In genomic region chr9:128002959-128003358, GRCh38 we compare ENCODE assay signal across 26 cellular contexts. TPM values are rescaled to one million over a fixed set of nuclear protein-coding genes. Genes with fewer than 3 reads are reported as not detected.
A peak's percentile ranks its signal among the peaks of the same experiment; 100 is the strongest.
DNase-seq lines count a peak whose midpoint lies in the region; ATAC-seq and TF ChIP-seq lines count a peak whose summit lies in the region.
"Had no signal": no experiment of that assay in that cellular context is flagged by ENCODE, and none has a peak within 500 bp of the region (broad histone marks: within the 10 kb centered on the region; RNA-seq: fewer than 3 reads in every experiment).

No MANE protein-coding gene starts in this region.

- no peak for ATAC-seq in CD4-positive, alpha-beta T cell (ENCODE audit: poor library complexity)
- ATAC-seq in heart left ventricle: peak; percentile 93 to 98 (median 94)
- no peak for ATAC-seq in naive thymus-derived CD4-positive, alpha-beta T cell

- no peak for TF ChIP-seq CTCF in CD4-positive, alpha-beta T cell (IDR thresholded peaks at IDR 0.05)
- no peak for TF ChIP-seq CTCF in heart left ventricle (IDR thresholded peaks at IDR 0.05)

- peaks cover 2% of the 10 kb centered on the region for H3K36me3 Mint-ChIP-seq in CD4-positive, alpha-beta T cell (ENCODE audit: low read depth)
- H3K36me3 Mint-ChIP-seq in IgD-negative memory B cell: peaks cover 5% of the 10 kb centered on the region
- H3K36me3 Mint-ChIP-seq in naive thymus-derived CD4-positive, alpha-beta T cell: peaks cover 0 to 3% (median 2%) of the 10 kb centered on the region in 5 donors
- H3K36me3 Mint-ChIP-seq in activated CD4-positive, alpha-beta memory T cell treated with anti-CD3 and anti-CD28 coated beads for 36 hours: peaks cover 2% of the 10 kb centered on the region

- no peak overlapping the region for H3K4me3 Mint-ChIP-seq in CD4-positive, alpha-beta T cell
- peak overlapping the region in 1 of 4 donors; percentile 14 for H3K4me3 Mint-ChIP-seq in IgD-negative memory B cell
- H3K4me3 Mint-ChIP-seq in naive thymus-derived CD4-positive, alpha-beta T cell: peak overlapping the region in 2 of 10 donors; percentile 9 to 53
- no peak overlapping the region for H3K4me3 Mint-ChIP-seq in activated CD4-positive, alpha-beta memory T cell treated with anti-CD3 and anti-CD28 coated beads for 36 hours
- H3K4me3 Mint-ChIP-seq: H9; immature natural killer cell; naive B cell; T-helper 1 cell treated with Interleukin-12 subunit alpha and Interleukin-12 subunit beta and Interleukin-4 antibody, amounts not matched to agents 30 μg/mL and 1 μg/mL, for 36 hours had no signal

- intact Hi-C loops in CD4-positive, alpha-beta T cell (cut with DNase I, micrococcal nuclease): no loop called here
- intact Hi-C loops in heart left ventricle (cut with DNase I): no loop called here
- intact Hi-C loops in naive thymus-derived CD4-positive, alpha-beta T cell (cut with micrococcal nuclease): no loop called here
- intact Hi-C loops in activated CD4-positive, alpha-beta memory T cell treated with anti-CD3 and anti-CD28 coated beads for 36 hours (cut with micrococcal nuclease): no loop called here

- no peaks in the 10 kb centered on the region for H3K27me3 ChIP-seq in CD4-positive, alpha-beta T cell (ENCODE audit: control insufficient read depth, insufficient read depth, low read length)
- H3K27me3 ChIP-seq in heart left ventricle: no peaks in the 10 kb centered on the region
- no peaks in the 10 kb centered on the region for H3K27me3 ChIP-seq in naive thymus-derived CD4-positive, alpha-beta T cell (ENCODE audit: control insufficient read depth in 2 of 2, insufficient read depth in 2 of 2, low read length in 2 of 2)
- H3K27me3 ChIP-seq: BLaER1, SJSA1, transverse colon had no signal

- H3K27me3 Mint-ChIP-seq in CD4-positive, alpha-beta T cell: no peaks in the 10 kb centered on the region
- H3K27me3 Mint-ChIP-seq in IgD-negative memory B cell: peaks cover 3% of the 10 kb centered on the region
- peaks cover 0 to 8% (median 0%) of the 10 kb centered on the region in 5 donors for H3K27me3 Mint-ChIP-seq in naive thymus-derived CD4-positive, alpha-beta T cell
- no peaks in the 10 kb centered on the region for H3K27me3 Mint-ChIP-seq in activated CD4-positive, alpha-beta memory T cell treated with anti-CD3 and anti-CD28 coated beads for 36 hours
- H3K27me3 Mint-ChIP-seq: naive B cell had no signal

- no peaks in the 10 kb centered on the region for H3K9me3 ChIP-seq in CD4-positive, alpha-beta T cell (ENCODE audit: control insufficient read depth, low read length)
- H3K9me3 ChIP-seq in heart left ventricle: peaks cover 0 to 6% (median 0%) of the 10 kb centered on the region in 12 donors
- H3K9me3 ChIP-seq in naive thymus-derived CD4-positive, alpha-beta T cell (ENCODE audit: control insufficient read depth in 2 of 3, low read length in 3 of 3): no peaks in the 10 kb centered on the region
- H3K9me3 ChIP-seq: BLaER1, prostate gland, SJSA1, transverse colon had no signal

- H3K27ac ChIP-seq in CD4-positive, alpha-beta T cell (ENCODE audit: low read depth, low read length): no peak overlapping the region
- H3K27ac ChIP-seq in heart left ventricle: peak overlapping the region in 8 of 12 donors; percentile 16 to 78 (median 72)
- no peak overlapping the region for H3K27ac ChIP-seq in naive thymus-derived CD4-positive, alpha-beta T cell (ENCODE audit: low read depth, low read length)
- H3K27ac ChIP-seq: BLaER1, prostate gland, transverse colon had no signal

- POLR2A ChIA-PET in CD4-positive, alpha-beta T cell (lab: Charles Lee): interaction anchor here (1.8 kb wide), 1 partner anchor 24 kb away, joined by 5 read pairs; no protein-coding TSS in a partner anchor
- POLR2A ChIA-PET in naive thymus-derived CD4-positive, alpha-beta T cell (lab: Charles Lee): interaction anchor here (14.0 to 54.4 kb wide), 2 partner anchors 22 to 36 kb away, joined by 508 to 1719 read pairs; partner anchors contain the start of genes DPM2 and EEIG1
- POLR2A ChIA-PET in activated CD4-positive, alpha-beta memory T cell treated with anti-CD3 and anti-CD28 coated beads for 36 hours (lab: Charles Lee): interaction anchor here (1.5 kb wide), 1 partner anchor 25 kb away, joined by 3 read pairs; no protein-coding TSS in a partner anchor

- no peak for TF ChIP-seq POLR2A in heart left ventricle (IDR thresholded peaks at IDR 0.05)

- WGBS in heart left ventricle, 4 donors: 62 to 81% (median 69%) methylated on average over 5 of the region's 5 CpGs

- CTCF ChIA-PET in CD4-positive, alpha-beta T cell (lab: Charles Lee): no interaction called here
- CTCF ChIA-PET in naive thymus-derived CD4-positive, alpha-beta T cell (lab: Charles Lee): interaction anchor here (0.7 to 2.0 kb wide), 4 partner anchors 19 to 42 kb away, joined by 3 to 8 read pairs (median 4); no protein-coding TSS in a partner anchor
- CTCF ChIA-PET in activated CD4-positive, alpha-beta memory T cell treated with anti-CD3 and anti-CD28 coated beads for 36 hours (lab: Charles Lee): interaction anchor here (0.6 kb wide), 1 partner anchor 24 kb away, joined by 3 read pairs; no protein-coding TSS in a partner anchor

- no peak for DNase-seq in CD4-positive, alpha-beta T cell
- peak in 4 of 5 donors; percentile 70 to 83 (median 78) for DNase-seq in heart left ventricle
- no peak for DNase-seq in naive thymus-derived CD4-positive, alpha-beta T cell
- DNase-seq in superior temporal gyrus (ENCODE audit: extremely low spot score): no peak
- no peak for DNase-seq in activated CD4-positive, alpha-beta memory T cell treated with anti-CD3 and anti-CD28 coated beads for 36 hours
- no peak for DNase-seq in RPMI8226
- DNase-seq in T1000 (lab: John Stamatoyannopoulos, UW): no peak
- DNase-seq: activated CD4-positive, alpha-beta T cell treated with anti-CD3 and anti-CD28 coated beads, Interleukin-2, amount 50 U/mL, for 48 hours; activated CD8-positive, alpha-beta memory T cell treated with anti-CD3 and anti-CD28 coated beads, Interleukin-2, amount 50 U/mL, for 4 hours; activated naive CD4-positive, alpha-beta T cell treated with Interleukin-2 at 50 U/mL for 16 hours; GDM1; H9; immature natural killer cell; midbrain; naive B cell; NCI-H146; NCI-H2107; NCI-H748 treated with DMSO at 0.1 percent for 48 hours; occipital lobe; stimulated activated CD4-positive, alpha-beta T cell treated with anti-CD3 and anti-CD28 coated beads, Interleukin-4, amount 100 ng/mL, for 24 hours; transverse colon had no signal

- H3K4me1 ChIP-seq in heart left ventricle: peaks cover 0 to 35% (median 11%) of the 10 kb centered on the region in 12 donors
- H3K4me1 ChIP-seq in naive thymus-derived CD4-positive, alpha-beta T cell (ENCODE audit: control insufficient read depth in 2 of 2, insufficient read depth in 2 of 2, low read length in 2 of 2): peaks cover 32 to 49% of the 10 kb centered on the region in 2 donors
- H3K4me1 ChIP-seq: prostate gland had no signal

- no peak overlapping the region for H3K4me3 ChIP-seq in heart left ventricle
- H3K4me3 ChIP-seq in naive thymus-derived CD4-positive, alpha-beta T cell (ENCODE audit: low read length): no peak overlapping the region
- H3K4me3 ChIP-seq: BLaER1, prostate gland, SJSA1, transverse colon had no signal

- no peaks in the 10 kb centered on the region for H3K36me3 ChIP-seq in heart left ventricle
- H3K36me3 ChIP-seq in naive thymus-derived CD4-positive, alpha-beta T cell (ENCODE audit: control insufficient read depth in 2 of 3, insufficient read depth in 3 of 3, low read length in 3 of 3): no peaks in the 10 kb centered on the region
- H3K36me3 ChIP-seq: BLaER1, prostate gland, SJSA1, transverse colon had no signal

- peak overlapping the region; percentile 96 for H3K27ac Mint-ChIP-seq in CD4-positive, alpha-beta T cell
- H3K27ac Mint-ChIP-seq in IgD-negative memory B cell: peak overlapping the region in 2 of 3 donors; percentile 57 to 59
- H3K27ac Mint-ChIP-seq in naive thymus-derived CD4-positive, alpha-beta T cell: peak overlapping the region in 6 of 9 donors; percentile 8 to 96 (median 86)
- H3K27ac Mint-ChIP-seq in activated CD4-positive, alpha-beta memory T cell treated with anti-CD3 and anti-CD28 coated beads for 36 hours: no peak overlapping the region
- H3K27ac Mint-ChIP-seq: H9; immature natural killer cell; T-helper 1 cell treated with Interleukin-12 subunit alpha and Interleukin-12 subunit beta and Interleukin-4 antibody, amounts not matched to agents 30 μg/mL and 1 μg/mL, for 36 hours had no signal

- H3K9me3 Mint-ChIP-seq in CD4-positive, alpha-beta T cell: peaks cover 2% of the 10 kb centered on the region
- H3K9me3 Mint-ChIP-seq in IgD-negative memory B cell: peaks cover 2 to 3% (median 3%) of the 10 kb centered on the region in 3 donors
- peaks cover 0 to 3% (median 2%) of the 10 kb centered on the region in 11 donors for H3K9me3 Mint-ChIP-seq in naive thymus-derived CD4-positive, alpha-beta T cell
- peaks cover 2% of the 10 kb centered on the region for H3K9me3 Mint-ChIP-seq in activated CD4-positive, alpha-beta memory T cell treated with anti-CD3 and anti-CD28 coated beads for 36 hours

- peaks cover 58% of the 10 kb centered on the region for H3K4me1 Mint-ChIP-seq in CD4-positive, alpha-beta T cell (ENCODE audit: low read depth)
- H3K4me1 Mint-ChIP-seq in IgD-negative memory B cell: peaks cover 14 to 34% (median 29%) of the 10 kb centered on the region in 3 donors
- H3K4me1 Mint-ChIP-seq in naive thymus-derived CD4-positive, alpha-beta T cell: peaks cover 19 to 77% (median 40%) of the 10 kb centered on the region in 7 donors
- H3K4me1 Mint-ChIP-seq in activated CD4-positive, alpha-beta memory T cell treated with anti-CD3 and anti-CD28 coated beads for 36 hours (ENCODE audit: low read depth): peaks cover 33% of the 10 kb centered on the region

RNA-seq across cellular contexts. Expression of gene EEIG1, which starts 22.2 kb away (rescaled TPM):
- 100 to 1,000 TPM; 440 to 463 TPM for total RNA-seq in CD4-positive, alpha-beta T cell
- polyA plus RNA-seq in IgD-negative memory B cell (90.5 TPM), heart left ventricle (10 to 100 TPM in 1 of 2 donors, 1 to 10 TPM in 1; 9.2 to 10.4 TPM)
- 10 to 100 TPM in 7 of 9 donors, 1 to 10 TPM in 2; 5.4 to 45.2 (median 24.1) TPM for total RNA-seq in heart left ventricle
- total RNA-seq in naive thymus-derived CD4-positive, alpha-beta T cell: 100 to 1,000 TPM; 252 to 664 (median 347) TPM
- polyA plus RNA-seq in naive thymus-derived CD4-positive, alpha-beta T cell: 100 to 1,000 TPM; 124 to 297 TPM
- 10 to 100 TPM; 50.7 to 58.0 TPM for total RNA-seq in activated CD4-positive, alpha-beta memory T cell treated with anti-CD3 and anti-CD28 coated beads for 36 hours

Comparison
In these comparisons a context has a peak if more than half of its experiments do, and no peak if none do; other contexts are left out.
1. ATAC-seq: peak in heart left ventricle (4 of 4); none in CD4-positive, alpha-beta T cell (single experiment) and naive thymus-derived CD4-positive, alpha-beta T cell (single experiment).
2. DNase-seq: peak in heart left ventricle (4 of 5); none in CD4-positive, alpha-beta T cell (0 of 10), naive thymus-derived CD4-positive, alpha-beta T cell (0 of 9), superior temporal gyrus (single experiment), activated CD4-positive, alpha-beta memory T cell treated with anti-CD3 and anti-CD28 coated beads for 36 hours (single experiment), RPMI8226 (single experiment) and T1000 (single experiment).
3. H3K27ac ChIP-seq: peak in heart left ventricle (8 of 12); none in CD4-positive, alpha-beta T cell (single experiment) and naive thymus-derived CD4-positive, alpha-beta T cell (single experiment).
4. RNA of gene EEIG1, which starts 22.2 kb away (total RNA-seq): 440 to 463 TPM in CD4-positive, alpha-beta T cell and 252 to 664 TPM in naive thymus-derived CD4-positive, alpha-beta T cell; 50.7 to 58.0 TPM in activated CD4-positive, alpha-beta memory T cell treated with anti-CD3 and anti-CD28 coated beads for 36 hours and 5.4 to 45.2 TPM in heart left ventricle; every median in the first group is over 4 times any median in the second.